In the genomic region with DNA sequence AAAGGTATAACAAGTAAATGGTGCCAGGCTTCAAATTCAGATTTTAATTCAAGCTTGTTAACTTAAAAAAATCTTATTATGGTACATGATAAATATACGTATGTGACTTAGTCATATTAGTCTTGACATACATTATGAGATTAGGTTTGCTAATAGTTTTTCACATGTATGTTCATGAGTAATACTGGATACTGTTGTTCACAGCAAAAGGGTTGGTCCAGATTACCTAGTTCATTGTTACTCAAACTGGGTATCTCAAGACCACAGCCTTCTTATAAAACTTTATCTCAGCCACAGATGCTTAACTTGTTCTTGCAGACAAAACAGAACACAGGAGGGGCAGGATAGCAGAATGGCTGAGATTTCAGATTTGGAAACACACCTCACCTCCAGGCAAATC, we compare ENCODE assay signal across 1 cellular context.
TF ChIP-seq lines count a peak whose summit lies in the region.

No MANE protein-coding gene starts in this region.

TF ChIP-seq in K562, 482 proteins besides CTCF, POLR2A, EP300 and RAD21 (continued from another document):
- TF ChIP-seq ZNF511 (CRISPR knock-in tag; IDR thresholded peaks at IDR 0.05) (no peak), TEAD4 (IDR thresholded peaks at IDR 0.05; ENCODE audit: low read length) (peak; percentile 32; the same call in 1 of the 2 replicates), TEAD4 (CRISPR knock-in tag; IDR thresholded peaks at IDR 0.05; ENCODE audit: borderline replicate concordance) (no peak), ZKSCAN1 (IDR thresholded peaks at IDR 0.05; ENCODE audit: low read depth, low read length) (no peak), ZC3H4 (CRISPR knock-in tag; IDR thresholded peaks at IDR 0.05; ENCODE audit: borderline replicate concordance) (no peak), CBFA2T3 (IDR thresholded peaks at IDR 0.05) (peak; percentile 44), TAL1 (IDR thresholded peaks at IDR 0.05) (0 out of 2 replicates have a peak, but pooled peaks have one; percentile 16), ILK (tag; IDR thresholded peaks at IDR 0.05; ENCODE audit: borderline replicate concordance, low read depth) (no peak), THRAP3 (IDR thresholded peaks at IDR 0.05; ENCODE audit: borderline replicate concordance) (no peak), KDM4B (IDR thresholded peaks at IDR 0.05; ENCODE audit: borderline replicate concordance in 2 of 2, low read depth in 1 of 2) (no peak)
- TF ChIP-seq, protein P1, sequence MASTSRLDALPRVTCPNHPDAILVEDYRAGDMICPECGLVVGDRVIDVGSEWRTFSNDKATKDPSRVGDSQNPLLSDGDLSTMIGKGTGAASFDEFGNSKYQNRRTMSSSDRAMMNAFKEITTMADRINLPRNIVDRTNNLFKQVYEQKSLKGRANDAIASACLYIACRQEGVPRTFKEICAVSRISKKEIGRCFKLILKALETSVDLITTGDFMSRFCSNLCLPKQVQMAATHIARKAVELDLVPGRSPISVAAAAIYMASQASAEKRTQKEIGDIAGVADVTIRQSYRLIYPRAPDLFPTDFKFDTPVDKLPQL (IDR thresholded peaks at IDR 0.05; ENCODE audit: extremely low read depth, insufficient read length), result no peak
